Comparison of ENCODE assay signal across 22 cellular contexts in the genomic region with DNA sequence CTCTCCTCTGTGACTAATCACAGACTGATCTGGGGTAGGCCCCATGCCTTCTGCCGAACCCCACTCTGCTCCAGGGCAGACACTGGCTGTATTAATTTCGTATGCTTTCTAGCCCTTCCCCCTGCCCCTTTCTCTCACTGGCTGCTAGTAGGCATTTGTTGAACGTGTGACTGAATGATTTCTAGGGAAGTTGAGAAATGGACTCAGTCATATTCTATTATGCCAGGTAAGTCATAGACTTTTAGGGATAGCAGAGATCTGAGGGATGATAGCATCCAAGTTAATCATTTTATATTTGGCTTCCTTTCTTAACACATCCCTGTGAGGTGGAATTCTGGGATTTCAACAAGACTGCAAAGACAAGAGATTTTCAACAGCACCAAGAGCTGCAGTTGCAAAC.
"Had no signal": no experiment of that assay in that cellular context is flagged by ENCODE, and none has a peak within 500 bp of the region (broad histone marks: within the 10 kb centered on the region; RNA-seq: fewer than 3 reads in every experiment).

No MANE protein-coding gene starts in this region.

- H3K9me3 Mint-ChIP-seq: activated naive CD8-positive, alpha-beta T cell treated with anti-CD3 and anti-CD28 coated beads for 36 hours; activated T-helper 2 cell treated with anti-CD3 and anti-CD28 coated beads, Interferon-gamma antibody, Interleukin-2, Interleukin-4, amounts not matched to agents 10 μg/mL and 5 μg/mL and 100 μg/mL, durations not matched to agents 14 hours and 24 hours and 36 hours; T-helper 1 cell treated with Interleukin-12 subunit alpha and Interleukin-12 subunit beta and Interleukin-4 antibody, amounts not matched to agents 30 μg/mL and 1 μg/mL, for 36 hours had no signal

- H3K9me3 ChIP-seq: gastroesophageal sphincter, heart left ventricle, sigmoid colon, thoracic aorta had no signal

- ATAC-seq: heart left ventricle; left lung; natural killer cell treated with Interleukin-12 subunit alpha and Interleukin-12 subunit beta and Interleukin-15 and Interleukin-18, amount 100 ng/mL, for 72 hours; WTC11 had no signal

- H3K4me1 ChIP-seq: gastroesophageal sphincter, heart left ventricle, left lung had no signal

- H3K4me3 ChIP-seq: coronary artery, gastroesophageal sphincter, heart left ventricle, left lung, lung, sigmoid colon, thoracic aorta had no signal

- H3K27me3 ChIP-seq: gastroesophageal sphincter, heart left ventricle, left lung, sigmoid colon had no signal

- DNase-seq: activated CD8-positive, alpha-beta memory T cell treated with anti-CD3 and anti-CD28 coated beads for 24 hours; activated CD8-positive, alpha-beta memory T cell treated with anti-CD3 and anti-CD28 coated beads, Interleukin-2, amount 50 U/mL, for 4 hours; activated naive CD4-positive, alpha-beta T cell; activated naive CD8-positive, alpha-beta T cell treated with anti-CD3 and anti-CD28 coated beads for 36 hours; activated T-cell treated with anti-CD3 and anti-CD28 coated beads, Interleukin-2, amount 50 U/mL, for 24 hours; heart left ventricle; left lung; nucleus accumbens; stimulated activated CD4-positive, alpha-beta T cell treated with anti-CD3 and anti-CD28 coated beads, Interleukin-2, amount 100 ng/mL, for 48 hours; stimulated activated naive CD4-positive, alpha-beta T cell treated with Interleukin-2 at 50 U/mL for 16 hours; T1000 had no signal

- H3K4me3 Mint-ChIP-seq: activated naive CD8-positive, alpha-beta T cell treated with anti-CD3 and anti-CD28 coated beads for 36 hours; activated T-cell treated with anti-CD3 and anti-CD28 coated beads, Interleukin-2, amount 50 U/mL, for 24 hours; natural killer cell treated with Interleukin-12 subunit alpha and Interleukin-12 subunit beta and Interleukin-15 and Interleukin-18, amount 100 ng/mL, for 72 hours; T-helper 1 cell treated with Interleukin-12 subunit alpha and Interleukin-12 subunit beta and Interleukin-4 antibody, amounts not matched to agents 30 μg/mL and 1 μg/mL, for 36 hours; WTC11 had no signal

- H3K4me1 Mint-ChIP-seq: activated naive CD8-positive, alpha-beta T cell treated with anti-CD3 and anti-CD28 coated beads for 36 hours had no signal

- H3K27ac ChIP-seq: coronary artery, heart left ventricle, left lung, thoracic aorta had no signal

- H3K36me3 Mint-ChIP-seq: activated naive CD8-positive, alpha-beta T cell treated with anti-CD3 and anti-CD28 coated beads for 36 hours; natural killer cell treated with Interleukin-12 subunit alpha and Interleukin-12 subunit beta and Interleukin-15 and Interleukin-18, amount 100 ng/mL, for 72 hours had no signal

- H3K36me3 ChIP-seq: gastroesophageal sphincter, heart left ventricle, left lung, sigmoid colon, thoracic aorta had no signal

- H3K27ac Mint-ChIP-seq: activated naive CD8-positive, alpha-beta T cell treated with anti-CD3 and anti-CD28 coated beads for 36 hours; activated T-cell treated with anti-CD3 and anti-CD28 coated beads, Interleukin-2, amount 50 U/mL, for 24 hours; activated T-helper 2 cell treated with anti-CD3 and anti-CD28 coated beads, Interferon-gamma antibody, Interleukin-2, Interleukin-4, amounts not matched to agents 10 μg/mL and 5 μg/mL and 100 μg/mL, durations not matched to agents 14 hours and 24 hours and 36 hours; natural killer cell treated with Interleukin-12 subunit alpha and Interleukin-12 subunit beta and Interleukin-15 and Interleukin-18, amount 100 ng/mL, for 72 hours; T-helper 1 cell treated with Interleukin-12 subunit alpha and Interleukin-12 subunit beta and Interleukin-4 antibody, amounts not matched to agents 30 μg/mL and 1 μg/mL, for 36 hours; WTC11 had no signal

- FAIRE-seq: astrocyte, keratinocyte had no signal

- H3K27me3 Mint-ChIP-seq: activated T-cell treated with anti-CD3 and anti-CD28 coated beads, Interleukin-2, amount 50 U/mL, for 24 hours had no signal
